23 cellular contexts compared by ENCODE assay signal in genomic region chr1:113608371-113608770, GRCh38.
DNase-seq lines count a peak whose midpoint lies in the region; ATAC-seq, FAIRE-seq and TF ChIP-seq lines count a peak whose summit lies in the region.
"Had no signal": no experiment of that assay in that cellular context is flagged by ENCODE, and none has a peak within 500 bp of the region (broad histone marks: within the 10 kb centered on the region; RNA-seq: fewer than 3 reads in every experiment).

No MANE protein-coding gene starts in this region.

- intact Hi-C loops in MCF 10A (cut with micrococcal nuclease) = no loop called here
- intact Hi-C loops in mammary epithelial cell (cut with micrococcal nuclease) = no loop called here

- no peak overlapping the region for H4K8ac ChIP-seq in mesendoderm (ENCODE audit: low read depth, low read length)

- no peak overlapping the region for H4K5ac ChIP-seq in mesendoderm (ENCODE audit: low read length)

- no peak for FAIRE-seq in D721Med (lab: Jason Lieb, UNC)

- H3K36me3 Mint-ChIP-seq in MCF 10A (ENCODE audit: insufficient read depth, unreplicated experiment) = peaks cover 6% of the 10 kb centered on the region

- H3K4me1 ChIP-seq in mammary epithelial cell (ENCODE audit: insufficient read depth, low read length) (no peaks in the 10 kb centered on the region), mesendoderm (ENCODE audit: control insufficient read depth, low read depth, low read length) (no peaks in the 10 kb centered on the region)
- H3K4me1 ChIP-seq: HAP-1 had no signal

- TF ChIP-seq CTCF in MCF 10A (IDR thresholded peaks at IDR 0.05; ENCODE audit: unreplicated experiment) (no peak), mammary epithelial cell (conservative IDR thresholded peaks at IDR 0.05 in 1 of 2, IDR thresholded peaks at IDR 0.05 in 1 of 2; ENCODE audit: extremely low read depth in 1 of 2, insufficient read depth in 1 of 2, low read depth in 1 of 2, low read length in 2 of 2) (no peak), choroid plexus epithelial cell (conservative IDR thresholded peaks at IDR 0.05; ENCODE audit: low read depth, low read length) (no peak), D721Med (IDR thresholded peaks at IDR 0.05; ENCODE audit: insufficient read depth, missing control alignments) (no peak)

- no peaks in the 10 kb centered on the region for H3K36me3 ChIP-seq in mammary epithelial cell (ENCODE audit: insufficient read depth, low read length)
- H3K36me3 ChIP-seq in mesendoderm (ENCODE audit: control insufficient read depth, insufficient read depth, low read length) = no peaks in the 10 kb centered on the region
- H3K36me3 ChIP-seq: HAP-1 had no signal

- no peak overlapping the region for H2BK120ac ChIP-seq in mesendoderm (ENCODE audit: low read depth, low read length)

- no peak overlapping the region for H3K4ac ChIP-seq in mesendoderm (ENCODE audit: low read depth, low read length)

- H2BK15ac ChIP-seq in mesendoderm (replicated peaks; ENCODE audit: low read depth) = no peak overlapping the region

- 76% methylated on average over 4 of the region's 4 CpGs for WGBS in mammary epithelial cell (ENCODE audit: low coverage, missing lambda C conversion rate)
- no CpG with 5 or more reads among the region's 4 CpGs for WGBS in mesendoderm (ENCODE audit: extremely low coverage, insufficient coverage, low lambda C conversion rate)

- in situ Hi-C loops in mammary epithelial cell (cut with MboI; ENCODE audit: low sequenced_read_pairs in 2 of 2) = no loop called here

- CTCF ChIA-PET in MCF 10A (lab: Yijun Ruan, JAX) (interaction anchor here (0.7 kb wide), 1 partner anchor 1148 kb away, joined by 3 read pairs; no protein-coding TSS in a partner anchor), mammary epithelial cell (lab: Charles Lee; ENCODE audit: low non-redundant PET) (no interaction called here)

- no peak for DNase-seq in MCF 10A (ENCODE audit: unreplicated experiment)
- DNase-seq in mammary epithelial cell = no peak
- peak; percentile 32 for DNase-seq in choroid plexus epithelial cell (ENCODE audit: low read depth)
- peak; percentile 2 for DNase-seq in mesendoderm
- no peak for DNase-seq in D721Med (ENCODE audit: insufficient read length, low spot score)
- no peak for DNase-seq in GF-D8 (lab: John Stamatoyannopoulos, UW)
- DNase-seq in NCI-H2107 (lab: John Stamatoyannopoulos, UW) = no peak
- DNase-seq: 8988T, ACHN, DMS53, GOT3, HFFc6, IMR-90, KG1, MM.1S, NCI-H2029, NCI-H446, NCI-H524 treated with DMSO at 0.1 percent for 48 hours, SHP77 had no signal

- H3K79me2 ChIP-seq in mammary epithelial cell (ENCODE audit: insufficient read depth, low read length) (no peaks in the 10 kb centered on the region), mesendoderm (ENCODE audit: control insufficient read depth, insufficient read depth, low read length) (no peaks in the 10 kb centered on the region)

- H3K23ac ChIP-seq in mesendoderm (ENCODE audit: low read length) = no peak overlapping the region

- ATAC-seq in HG03432 (IDR thresholded peaks at IDR 0.05; ENCODE audit: unreplicated experiment) = no peak
- ATAC-seq: Panc1 had no signal

- no peak overlapping the region for H3K4me3 Mint-ChIP-seq in MCF 10A (ENCODE audit: unreplicated experiment)
- H3K4me3 Mint-ChIP-seq: HFFc6 had no signal

- H2AFZ ChIP-seq in mammary epithelial cell (ENCODE audit: low read depth, low read length) = no peak overlapping the region

- H2AK5ac ChIP-seq in mesendoderm (ENCODE audit: low read length) = no peak overlapping the region

- H4K20me1 ChIP-seq in mammary epithelial cell (ENCODE audit: insufficient read depth, low read length) = no peaks in the 10 kb centered on the region

- H2BK5ac ChIP-seq in mesendoderm (ENCODE audit: low read length) = no peak overlapping the region

- peak overlapping the region; percentile 21 for H3K27ac Mint-ChIP-seq in MCF 10A (ENCODE audit: low read depth, unreplicated experiment)
- H3K27ac Mint-ChIP-seq: HFFc6 had no signal

- H3K56ac ChIP-seq in mesendoderm (ENCODE audit: low read length) = no peak overlapping the region

- H3K9ac ChIP-seq in mammary epithelial cell (ENCODE audit: insufficient read depth, low read length) (no peak overlapping the region), mesendoderm (ENCODE audit: low read length) (no peak overlapping the region)

- H3K4me3 ChIP-seq in mammary epithelial cell (replicated peaks in 1 of 3; ENCODE audit: insufficient read depth in 1 of 3, low read depth in 2 of 3, low read length in 3 of 3) (no peak overlapping the region), choroid plexus epithelial cell (ENCODE audit: low read depth, low read length) (no peak overlapping the region), mesendoderm (ENCODE audit: low read length) (no peak overlapping the region)
- H3K4me3 ChIP-seq: HAP-1 had no signal

- POLR2A ChIA-PET in MCF 10A (lab: Yijun Ruan, JAX) = no interaction called here

- H3K4me2 ChIP-seq in mammary epithelial cell (ENCODE audit: insufficient read depth, low read depth, low read length) (no peak overlapping the region), mesendoderm (ENCODE audit: low read length) (no peak overlapping the region)

- no peaks in the 10 kb centered on the region for H3K27me3 Mint-ChIP-seq in MCF 10A (ENCODE audit: insufficient read depth, unreplicated experiment)

- H3K27me3 ChIP-seq in mammary epithelial cell (ENCODE audit: insufficient read depth, low read length) (no peaks in the 10 kb centered on the region), mesendoderm (ENCODE audit: insufficient read depth, low read length, poor library complexity) (no peaks in the 10 kb centered on the region)

- no peaks in the 10 kb centered on the region for H3K9me3 ChIP-seq in mammary epithelial cell (replicated peaks; ENCODE audit: insufficient read depth, low read length)
- H3K9me3 ChIP-seq: HAP-1 had no signal

- no peaks in the 10 kb centered on the region for H3K79me1 ChIP-seq in mesendoderm (ENCODE audit: low read length)

- no peaks in the 10 kb centered on the region for H3K9me3 Mint-ChIP-seq in MCF 10A (ENCODE audit: unreplicated experiment)
- H3K9me3 Mint-ChIP-seq: HFFc6 had no signal

- dilution Hi-C loops in mammary epithelial cell (cut with HindIII; ENCODE audit: low sequenced_read_pairs) = no loop called here

- no peak overlapping the region for H3K18ac ChIP-seq in mesendoderm (ENCODE audit: low read length)

- no peak overlapping the region for H3K27ac ChIP-seq in mammary epithelial cell (ENCODE audit: insufficient read depth, low read depth, low read length)
- no peak overlapping the region for H3K27ac ChIP-seq in mesendoderm (ENCODE audit: low read depth, low read length)
- H3K27ac ChIP-seq: RWPE1 had no signal

- BruUV-seq in MCF 10A (replicated peaks; lab: Mats Ljungman, UMichigan) (no TSS peak), mammary epithelial cell (replicated peaks; lab: Mats Ljungman, UMichigan) (no TSS peak)

- H3K4me1 Mint-ChIP-seq in MCF 10A (ENCODE audit: insufficient read depth, unreplicated experiment) = no peaks in the 10 kb centered on the region

Comparison
In these comparisons a context has a peak if more than half of its experiments do, and no peak if none do; other contexts are left out.
1. DNase-seq: peak in choroid plexus epithelial cell (single experiment) and mesendoderm (single experiment); none in MCF 10A (single experiment), mammary epithelial cell (single experiment), D721Med (single experiment), GF-D8 (single experiment) and NCI-H2107 (single experiment).